Comparison of ENCODE assay signal across 16 cellular contexts in genomic region chr4:174340714-174341113, GRCh38.
"Had no signal": no experiment of that assay in that cellular context is flagged by ENCODE, and none has a peak within 500 bp of the region (broad histone marks: within the 10 kb centered on the region; RNA-seq: fewer than 3 reads in every experiment).

No MANE protein-coding gene starts in this region.

- H3K9me3 ChIP-seq: gastrocnemius medialis, heart left ventricle, right atrium auricular region, tibial artery had no signal

- H3K9ac ChIP-seq: neural progenitor cell had no signal

- H3K36me3 ChIP-seq: cardiac muscle cell, gastrocnemius medialis, heart left ventricle, neural progenitor cell, right atrium auricular region, tibial artery had no signal

- H3K4me1 ChIP-seq: gastrocnemius medialis, heart left ventricle, neural progenitor cell, right atrium auricular region, tibial artery had no signal

- DNase-seq: activated CD4-positive, alpha-beta memory T cell treated with anti-CD3 and anti-CD28 coated beads for 36 hours; activated gamma-delta T cell treated with Interleukin-2 at 50 U/mL for 16 hours; activated T-cell treated with anti-CD3 and anti-CD28 coated beads for 4 hours; amniotic stem cell; dermis blood vessel endothelial cell; effector memory CD8-positive, alpha-beta T cell; gastrocnemius medialis; heart left ventricle; left ventricle myocardium superior; naive thymus-derived CD4-positive, alpha-beta T cell; stimulated activated naive CD8-positive, alpha-beta T cell treated with anti-CD3 and anti-CD28 coated beads, Interleukin-15, Interleukin-2, amounts not matched to agents 100 U/mL and 50 U/mL, for 24 hours; substantia nigra; tibial artery had no signal

- H3K4me2 ChIP-seq: neural progenitor cell had no signal

- ATAC-seq: effector memory CD8-positive, alpha-beta T cell; gastrocnemius medialis; heart left ventricle; left ventricle myocardium superior; naive thymus-derived CD4-positive, alpha-beta T cell; stimulated activated naive CD8-positive, alpha-beta T cell treated with anti-CD3 and anti-CD28 coated beads, Interleukin-15, Interleukin-2, amounts not matched to agents 100 U/mL and 50 U/mL, for 24 hours had no signal

- H3K4me3 ChIP-seq: cardiac muscle cell, gastrocnemius medialis, heart left ventricle, neural progenitor cell, right atrium auricular region, tibial artery had no signal

- H3K27me3 ChIP-seq: cardiac muscle cell, gastrocnemius medialis, heart left ventricle, neural progenitor cell, right atrium auricular region, tibial artery had no signal

- H3K27ac ChIP-seq: cardiac muscle cell, gastrocnemius medialis, heart left ventricle, neural progenitor cell, right atrium auricular region, tibial artery had no signal
